ENCODE assay signal across 20 cellular contexts in the genomic region with DNA sequence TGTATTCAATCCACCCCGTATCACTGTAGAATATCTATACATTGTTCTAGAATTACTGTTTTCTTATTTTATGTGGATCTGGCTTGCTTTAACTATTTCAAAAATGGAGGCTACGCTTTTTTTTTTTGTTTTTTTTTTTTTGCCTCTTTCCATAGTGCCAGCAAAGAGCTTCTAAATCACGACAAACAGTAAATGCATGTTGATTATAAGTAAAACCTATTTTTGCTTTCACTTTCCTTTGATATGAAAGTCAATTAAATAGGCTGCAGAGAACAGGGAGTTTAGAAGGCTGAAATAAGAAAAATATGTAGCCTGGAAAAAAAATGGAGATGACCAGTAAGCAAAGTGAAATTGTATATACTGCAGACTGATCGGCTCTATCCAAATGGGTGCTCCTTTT.
A peak's percentile ranks its signal among the peaks of the same experiment; 100 is the strongest.
DNase-seq lines count a peak whose midpoint lies in the region; ATAC-seq and TF ChIP-seq lines count a peak whose summit lies in the region.
"Had no signal": no experiment of that assay in that cellular context is flagged by ENCODE, and none has a peak within 500 bp of the region (broad histone marks: within the 10 kb centered on the region; RNA-seq: fewer than 3 reads in every experiment).

No MANE protein-coding gene starts in this region.

- no peaks in the 10 kb centered on the region for H3K9me3 ChIP-seq in right cardiac atrium (ENCODE audit: control insufficient read depth, low read length)
- no peaks in the 10 kb centered on the region for H3K9me3 ChIP-seq in left ventricle myocardium inferior (replicated peaks)
- H3K9me3 ChIP-seq: uterus had no signal

- 80% methylated on average over 4 of the region's 4 CpGs for WGBS in right cardiac atrium

- peak overlapping the region; percentile 71 to 78 (median 74) for H3K4me3 Mint-ChIP-seq in T-cell
- peak overlapping the region; percentile 81 to 86 for H3K4me3 Mint-ChIP-seq in stimulated activated naive CD8-positive, alpha-beta T cell treated with anti-CD3 and anti-CD28 coated beads, Interleukin-15, amount 100 ng/mL, for 72 hours

- H3K4me1 ChIP-seq in right cardiac atrium (ENCODE audit: control insufficient read depth, insufficient read depth, low read length) = peaks cover 12% of the 10 kb centered on the region
- H3K4me1 ChIP-seq in left ventricle myocardium inferior = peaks cover 44% of the 10 kb centered on the region

- no peak for TF ChIP-seq CTCF in left ventricle myocardium inferior (IDR thresholded peaks at IDR 0.05; ENCODE audit: borderline replicate concordance)

- H3K9me3 Mint-ChIP-seq in T-cell = no peaks in the 10 kb centered on the region
- no peaks in the 10 kb centered on the region for H3K9me3 Mint-ChIP-seq in stimulated activated naive CD8-positive, alpha-beta T cell treated with anti-CD3 and anti-CD28 coated beads, Interleukin-15, amount 100 ng/mL, for 72 hours

- intact Hi-C loops in right cardiac atrium (cut with DNase I) = no loop called here
- intact Hi-C loops in left ventricle myocardium inferior (cut with micrococcal nuclease) = no loop called here

- CTCF ChIA-PET in T-cell (lab: Charles Lee) = interaction anchor here (0.6 to 2.9 kb wide), 17 partner anchors 8 to 1040 kb away, joined by 3 to 17 read pairs (median 4); no protein-coding TSS in a partner anchor

- H3K4me3 ChIP-seq in right cardiac atrium (ENCODE audit: low read length) (peak overlapping the region; percentile 10), left ventricle myocardium inferior (no peak overlapping the region)
- H3K4me3 ChIP-seq: cardiac muscle cell, uterus had no signal

- DNase-seq in right cardiac atrium (no peak), left ventricle myocardium inferior (no peak), T-cell (no peak)
- DNase-seq in central memory CD4-positive, alpha-beta T cell = peak; percentile 40
- DNase-seq in stimulated activated naive CD8-positive, alpha-beta T cell treated with anti-CD3 and anti-CD28 coated beads, Interleukin-15, amount 100 ng/mL, for 72 hours = no peak
- no peak for DNase-seq in stimulated activated CD4-positive, alpha-beta T cell treated with anti-CD3 and anti-CD28 coated beads, Interleukin-1b, Interleukin-23, amount 100 ng/mL, for 48 hours
- DNase-seq: amniotic stem cell; KBM-7; left colon; NCI-H1092; NCI-H2029 treated with DMSO at 0.1 percent for 48 hours; nucleus accumbens; stimulated activated CD4-positive, alpha-beta T cell treated with anti-CD3 and anti-CD28 coated beads, Interleukin-2, amount 100 ng/mL, for 24 hours; substantia nigra; uterus had no signal

- H3K36me3 ChIP-seq in left ventricle myocardium inferior = no peaks in the 10 kb centered on the region
- H3K36me3 ChIP-seq: cardiac muscle cell, uterus had no signal

- peaks cover 36% of the 10 kb centered on the region for H3K36me3 Mint-ChIP-seq in T-cell

- ATAC-seq in right cardiac atrium (no peak), T-cell (replicated peaks in 1 of 4) (peak in 2 of 4 experiments; percentile 22 to 53), HG03571 (IDR thresholded peaks at IDR 0.05; ENCODE audit: unreplicated experiment) (no peak), GM19328 (IDR thresholded peaks at IDR 0.05; ENCODE audit: unreplicated experiment) (no peak)
- ATAC-seq in stimulated activated naive CD8-positive, alpha-beta T cell treated with anti-CD3 and anti-CD28 coated beads, Interleukin-15, amount 100 ng/mL, for 72 hours = no peak
- ATAC-seq: esophagus mucosa, left colon, sciatic nerve had no signal

- no peaks in the 10 kb centered on the region for H3K27me3 ChIP-seq in right cardiac atrium (ENCODE audit: control insufficient read depth, insufficient read depth)
- H3K27me3 ChIP-seq in left ventricle myocardium inferior (ENCODE audit: low read depth) = no peaks in the 10 kb centered on the region
- H3K27me3 ChIP-seq: cardiac muscle cell, uterus had no signal

- POLR2A ChIA-PET in T-cell (lab: Charles Lee) = interaction anchor here (0.6 to 1.6 kb wide), 17 partner anchors 9 to 1067 kb away, joined by 3 to 18 read pairs (median 5); partner anchors contain the start of gene SLC38A1 (in 1 of the 2)

- peak overlapping the region; percentile 91 to 99 for H3K27ac Mint-ChIP-seq in T-cell
- peak overlapping the region; percentile 37 to 93 for H3K27ac Mint-ChIP-seq in stimulated activated naive CD8-positive, alpha-beta T cell treated with anti-CD3 and anti-CD28 coated beads, Interleukin-15, amount 100 ng/mL, for 72 hours

- peaks cover 85 to 88% (median 86%) of the 10 kb centered on the region in 3 donors for H3K4me1 Mint-ChIP-seq in T-cell
- peaks cover 88% of the 10 kb centered on the region for H3K4me1 Mint-ChIP-seq in stimulated activated naive CD8-positive, alpha-beta T cell treated with anti-CD3 and anti-CD28 coated beads, Interleukin-15, amount 100 ng/mL, for 72 hours

- no peaks in the 10 kb centered on the region for H3K27me3 Mint-ChIP-seq in T-cell
- H3K27me3 Mint-ChIP-seq in stimulated activated naive CD8-positive, alpha-beta T cell treated with anti-CD3 and anti-CD28 coated beads, Interleukin-15, amount 100 ng/mL, for 72 hours = no peaks in the 10 kb centered on the region

- H3K27ac ChIP-seq in right cardiac atrium (ENCODE audit: low read length) = no peak overlapping the region
- no peak overlapping the region for H3K27ac ChIP-seq in left ventricle myocardium inferior (replicated peaks)
- H3K27ac ChIP-seq: cardiac muscle cell had no signal
